Comparison of ENCODE assay signal across 8 cellular contexts in genomic region chr11:57460756-57461749, GRCh38. TPM values are rescaled to one million over a fixed set of nuclear protein-coding genes. Genes with fewer than 3 reads are reported as not detected.
DNase-seq lines count a peak whose midpoint lies in the region; ATAC-seq and TF ChIP-seq lines count a peak whose summit lies in the region.

No MANE protein-coding gene starts in this region.

- H3K9me3 Mint-ChIP-seq in activated T-cell treated with anti-CD3 and anti-CD28 coated beads, Interleukin-2, amount 50 U/mL, for 72 hours = no peaks in the 10 kb centered on the region

- no peaks in the 10 kb centered on the region for H3K9me3 ChIP-seq in SJSA1 (replicated peaks)
- no peaks in the 10 kb centered on the region for H3K9me3 ChIP-seq in iPS-18c (ENCODE audit: control insufficient read depth, insufficient read depth, low read length)
- no peaks in the 10 kb centered on the region for H3K9me3 ChIP-seq in thyroid gland

- H3K4me3 Mint-ChIP-seq in activated T-cell treated with anti-CD3 and anti-CD28 coated beads, Interleukin-2, amount 50 U/mL, for 72 hours = peak overlapping the region; percentile 29 to 64

- H3K27me3 ChIP-seq in SJSA1 (replicated peaks) = peaks cover 56% of the 10 kb centered on the region
- H3K27me3 ChIP-seq in thyroid gland = no peaks in the 10 kb centered on the region

- intact Hi-C loops in thyroid gland (cut with DNase I) = no loop called here

- DNase-seq in activated T-cell treated with anti-CD3 and anti-CD28 coated beads, Interleukin-2, amount 50 U/mL, for 72 hours = no peak
- no peak for DNase-seq in activated T-cell treated with anti-CD3 and anti-CD28 coated beads, Interleukin-2, amount 50 U/mL, for 1 hour
- no peak for DNase-seq in SJSA1 (ENCODE audit: low read depth in 1 of 2, low spot score in 2 of 2)
- DNase-seq in thyroid gland = peak; percentile 60 to 65
- DNase-seq in activated CD4-positive, alpha-beta T cell treated with anti-CD3 and anti-CD28 coated beads for 48 hours = no peak
- DNase-seq in NCI-H187 treated with DMSO at 0.1 percent for 48 hours (lab: John Stamatoyannopoulos, UW) = no peak
- DNase-seq in GM20000 (ENCODE audit: low spot score) = no peak

- no peak overlapping the region for H3K27ac Mint-ChIP-seq in activated T-cell treated with anti-CD3 and anti-CD28 coated beads, Interleukin-2, amount 50 U/mL, for 72 hours

- peaks cover 0 to 4% of the 10 kb centered on the region in 2 donors for H3K36me3 Mint-ChIP-seq in activated T-cell treated with anti-CD3 and anti-CD28 coated beads, Interleukin-2, amount 50 U/mL, for 72 hours (ENCODE audit: insufficient read depth in 2 of 2)

- peaks cover 49% of the 10 kb centered on the region for H3K27me3 Mint-ChIP-seq in activated T-cell treated with anti-CD3 and anti-CD28 coated beads, Interleukin-2, amount 50 U/mL, for 72 hours (ENCODE audit: low read depth)

- ATAC-seq in activated T-cell treated with anti-CD3 and anti-CD28 coated beads, Interleukin-2, amount 50 U/mL, for 72 hours (replicated peaks in 1 of 2) = peak in 1 of 2 donors; percentile 0

- H3K4me1 ChIP-seq in SJSA1 (replicated peaks) (peaks cover 31% of the 10 kb centered on the region), thyroid gland (peaks cover 34 to 49% of the 10 kb centered on the region in 2 donors)

- TF ChIP-seq CTCF in thyroid gland (IDR thresholded peaks at IDR 0.05) (no peak), GM20000 (IDR thresholded peaks at IDR 0.05; ENCODE audit: extremely low read depth, missing control alignments) (no peak)

- WGBS in thyroid gland, 2 donors = 17 to 18% methylated on average over 16 to 17 of the region's 50 CpGs

- H3K36me3 ChIP-seq in SJSA1 (no peaks in the 10 kb centered on the region), thyroid gland (no peaks in the 10 kb centered on the region)

- H3K27ac ChIP-seq in SJSA1 (no peak overlapping the region), thyroid gland (peak overlapping the region in 2 of 3 donors; percentile 56 to 74)

- peak overlapping the region; percentile 33 for H3K4me3 ChIP-seq in SJSA1
- peak overlapping the region; percentile 74 for H3K4me3 ChIP-seq in iPS-18c (ENCODE audit: insufficient read depth, low read depth, low read length)
- peak overlapping the region; percentile 55 to 91 (median 58) for H3K4me3 ChIP-seq in thyroid gland (replicated peaks in 1 of 3)

- TF ChIP-seq POLR2A in thyroid gland (IDR thresholded peaks at IDR 0.05) = no peak

- peaks cover 30% of the 10 kb centered on the region for H3K4me1 Mint-ChIP-seq in activated T-cell treated with anti-CD3 and anti-CD28 coated beads, Interleukin-2, amount 50 U/mL, for 72 hours (ENCODE audit: low read depth)

RNA-seq across cellular contexts. Expression of gene RTN4RL2, which starts 0.7 kb away (rescaled TPM):
- 1 to 10 TPM in 1 of 2 donors, under 1 TPM in 1; 0.97 to 1.1 TPM for total RNA-seq in activated T-cell treated with anti-CD3 and anti-CD28 coated beads, Interleukin-2, amount 50 U/mL, for 72 hours
- not detected in 2 replicates for total RNA-seq in SJSA1 (2014; rRNA removed; shearing (Covaris generic))
- total RNA-seq in thyroid gland = 10 to 100 TPM; 11.2 to 27.6 (median 17.1) TPM

RNA-seq across cellular contexts. Expression of gene SLC43A3, which starts 34.1 kb away (rescaled TPM):
- 100 to 1,000 TPM; 159 to 169 TPM for total RNA-seq in activated T-cell treated with anti-CD3 and anti-CD28 coated beads, Interleukin-2, amount 50 U/mL, for 72 hours
- 49.5 and 62.2 TPM in 2 replicates for total RNA-seq in SJSA1 (2014; rRNA removed; shearing (Covaris generic))
- 100 to 1,000 TPM; 124 to 321 (median 218) TPM for total RNA-seq in thyroid gland

RNA-seq across cellular contexts. Expression of gene SLC43A1, which starts 54.4 kb away (rescaled TPM):
- 10 to 100 TPM; 43.6 to 53.9 TPM for total RNA-seq in activated T-cell treated with anti-CD3 and anti-CD28 coated beads, Interleukin-2, amount 50 U/mL, for 72 hours
- total RNA-seq in SJSA1 (2014; rRNA removed; shearing (Covaris generic)) = 6.0 and 6.4 TPM in 2 replicates
- 10 to 100 TPM; 20.3 to 64.1 (median 28.8) TPM for total RNA-seq in thyroid gland

Comparison
In these comparisons a context has a peak if more than half of its experiments do, and no peak if none do; other contexts are left out.
1. DNase-seq: peak in thyroid gland (2 of 2); none in activated T-cell treated with anti-CD3 and anti-CD28 coated beads, Interleukin-2, amount 50 U/mL, for 72 hours (0 of 2), activated T-cell treated with anti-CD3 and anti-CD28 coated beads, Interleukin-2, amount 50 U/mL, for 1 hour (single experiment), SJSA1 (0 of 2), activated CD4-positive, alpha-beta T cell treated with anti-CD3 and anti-CD28 coated beads for 48 hours (single experiment), NCI-H187 treated with DMSO at 0.1 percent for 48 hours (single experiment) and GM20000 (single experiment).
2. RNA of gene RTN4RL2, which starts 0.7 kb away (total RNA-seq): 11.2 to 27.6 TPM in thyroid gland; 0.97 to 1.1 TPM in activated T-cell treated with anti-CD3 and anti-CD28 coated beads, Interleukin-2, amount 50 U/mL, for 72 hours and not detected in SJSA1; every median in the first group is over 4 times any median in the second.
3. Peak in every context shown above with its lines, with median percentiles within 50 percentile points of each other: H3K4me3 ChIP-seq.